In the genomic region with DNA sequence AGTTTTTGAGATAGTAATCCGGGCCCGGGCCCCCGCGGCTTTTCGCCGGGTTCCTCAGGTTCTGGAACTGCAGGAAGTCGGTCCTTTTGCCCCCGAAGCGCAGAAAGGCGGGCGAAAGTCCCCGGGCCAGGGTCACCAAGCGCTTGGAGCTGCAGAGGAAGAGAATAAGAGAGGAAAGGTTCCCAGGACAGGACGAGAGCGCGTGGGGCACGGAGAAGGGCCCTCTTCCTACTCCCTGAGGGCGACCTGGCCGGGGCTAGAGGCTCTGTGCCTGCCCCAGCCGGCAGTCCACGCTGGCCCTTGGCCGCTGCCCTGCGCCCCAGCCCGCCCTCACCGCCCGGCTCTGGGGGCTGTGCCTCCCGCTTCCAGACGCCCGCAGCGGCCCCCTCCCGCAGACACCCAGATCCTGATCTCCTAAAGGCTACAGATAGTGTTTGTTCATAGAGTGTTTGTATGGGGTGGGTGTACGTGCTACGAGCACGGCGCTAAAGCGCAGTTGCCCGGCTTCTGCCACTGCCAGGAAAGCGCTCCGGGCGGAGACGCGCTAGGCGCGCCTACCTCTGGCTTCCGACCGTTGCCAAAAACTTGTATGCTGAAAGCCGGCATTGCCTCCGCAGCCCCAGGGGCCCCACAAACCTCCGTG, we compare ENCODE assay signal across 12 cellular contexts. TPM values are rescaled to one million over a fixed set of nuclear protein-coding genes. Genes with fewer than 3 reads are reported as not detected.
DNase-seq lines count a peak whose midpoint lies in the region; ATAC-seq, FAIRE-seq and TF ChIP-seq lines count a peak whose summit lies in the region.
"Had no signal": no experiment of that assay in that cellular context is flagged by ENCODE, and none has a peak within 500 bp of the region (broad histone marks: within the 10 kb centered on the region; RNA-seq: fewer than 3 reads in every experiment).

No MANE protein-coding gene starts in this region.

- peaks cover 83% of the 10 kb centered on the region for H3K27me3 ChIP-seq in ectodermal cell (ENCODE audit: control insufficient read depth, insufficient read depth, low read length, poor library complexity, severe bottlenecking)
- H3K27me3 ChIP-seq in mucosa of rectum (ENCODE audit: control insufficient read depth in 2 of 2, insufficient read depth in 2 of 2, low read length in 2 of 2) = peaks cover 39 to 48% of the 10 kb centered on the region in 2 donors

- H3K4me3 ChIP-seq in ectodermal cell (ENCODE audit: insufficient read depth, low read depth, low read length) (peak overlapping the region; percentile 44), mucosa of rectum (ENCODE audit: low read length in 2 of 2) (peak overlapping the region; percentile 25 to 59)

- H3K27me3 Mint-ChIP-seq in effector memory CD8-positive, alpha-beta T cell = peaks cover 70 to 89% of the 10 kb centered on the region in 2 donors

- no peaks in the 10 kb centered on the region for H3K36me3 Mint-ChIP-seq in effector memory CD8-positive, alpha-beta T cell (ENCODE audit: insufficient read depth)

- H3K4me3 Mint-ChIP-seq in effector memory CD8-positive, alpha-beta T cell = no peak overlapping the region

- no peaks in the 10 kb centered on the region for H3K9me3 Mint-ChIP-seq in effector memory CD8-positive, alpha-beta T cell

- peaks cover 10% of the 10 kb centered on the region for H3K4me1 ChIP-seq in ectodermal cell (ENCODE audit: control insufficient read depth, insufficient read depth, low read length)
- peaks cover 0 to 3% of the 10 kb centered on the region in 2 donors for H3K4me1 ChIP-seq in mucosa of rectum (ENCODE audit: control insufficient read depth in 2 of 2, insufficient read depth in 2 of 2, low read length in 2 of 2)

- no peak for TF ChIP-seq POLR2A in GM12892 (IDR thresholded peaks at IDR 0.05; ENCODE audit: low read depth, low read length)

- DNase-seq in Ammon's horn (ENCODE audit: low spot score) (peak; percentile 5), GM12892 (ENCODE audit: insufficient read length) (no peak), inferior parietal cortex (ENCODE audit: extremely low spot score) (no peak), GM19239 (ENCODE audit: insufficient read length, low spot score) (no peak)
- DNase-seq in effector memory CD8-positive, alpha-beta T cell = no peak
- DNase-seq: DMS153, PC-3 had no signal

- FAIRE-seq in GM12892 (lab: Jason Lieb, UNC) = peak; percentile 75
- FAIRE-seq in GM19239 (lab: Jason Lieb, UNC) = no peak
- FAIRE-seq: bronchial epithelial cell, islet of Langerhans had no signal

- H3K36me3 ChIP-seq in ectodermal cell (ENCODE audit: control insufficient read depth, insufficient read depth, low read length) (no peaks in the 10 kb centered on the region), mucosa of rectum (ENCODE audit: control insufficient read depth in 2 of 2, insufficient read depth in 2 of 2, low read length in 2 of 2) (no peaks in the 10 kb centered on the region)

- H3K9ac ChIP-seq in mucosa of rectum (ENCODE audit: low read depth in 1 of 2, low read length in 2 of 2) = peak overlapping the region in 1 of 2 donors; percentile 19

- 0 to 1% methylated on average over 49 of the region's 49 CpGs for WGBS in ectodermal cell, 2 experiments

- H3K27ac ChIP-seq in ectodermal cell (ENCODE audit: insufficient read depth, low read depth, low read length, poor library complexity, severe bottlenecking) (no peak overlapping the region), mucosa of rectum (ENCODE audit: low read depth in 2 of 2, low read length in 2 of 2) (no peak overlapping the region)

- ATAC-seq in GM18909 (IDR thresholded peaks at IDR 0.05; ENCODE audit: poor library complexity, unreplicated experiment) = no peak
- no peak for ATAC-seq in effector memory CD8-positive, alpha-beta T cell (replicated peaks)
- ATAC-seq: PC-3 had no signal

- peaks cover 14% of the 10 kb centered on the region in 2 donors for H3K4me1 Mint-ChIP-seq in effector memory CD8-positive, alpha-beta T cell (ENCODE audit: low read depth in 2 of 2)

- no peaks in the 10 kb centered on the region for H3K9me3 ChIP-seq in ectodermal cell (ENCODE audit: control insufficient read depth, low read length)
- no peaks in the 10 kb centered on the region for H3K9me3 ChIP-seq in mucosa of rectum (ENCODE audit: control insufficient read depth in 2 of 2, low read length in 2 of 2)

- no peak overlapping the region for H3K27ac Mint-ChIP-seq in effector memory CD8-positive, alpha-beta T cell

RNA-seq across cellular contexts. Expression of a gene that starts 3.2 kb away (rescaled TPM):
- not detected for polyA plus RNA-seq in GM12892 (2012; ENCODE audit: missing spikeins)
- polyA plus RNA-seq in ectodermal cell (2013, experiment 1 of 4) = 3.6 TPM
- polyA plus RNA-seq in ectodermal cell (2013, experiment 2 of 4) = 8.6 TPM
- polyA plus RNA-seq in ectodermal cell (2013, experiment 3 of 4) = 3.7 TPM
- 5.6 TPM for polyA plus RNA-seq in ectodermal cell (2013, experiment 4 of 4)
